Comparison of ENCODE assay signal across 8 cellular contexts in the genomic region with DNA sequence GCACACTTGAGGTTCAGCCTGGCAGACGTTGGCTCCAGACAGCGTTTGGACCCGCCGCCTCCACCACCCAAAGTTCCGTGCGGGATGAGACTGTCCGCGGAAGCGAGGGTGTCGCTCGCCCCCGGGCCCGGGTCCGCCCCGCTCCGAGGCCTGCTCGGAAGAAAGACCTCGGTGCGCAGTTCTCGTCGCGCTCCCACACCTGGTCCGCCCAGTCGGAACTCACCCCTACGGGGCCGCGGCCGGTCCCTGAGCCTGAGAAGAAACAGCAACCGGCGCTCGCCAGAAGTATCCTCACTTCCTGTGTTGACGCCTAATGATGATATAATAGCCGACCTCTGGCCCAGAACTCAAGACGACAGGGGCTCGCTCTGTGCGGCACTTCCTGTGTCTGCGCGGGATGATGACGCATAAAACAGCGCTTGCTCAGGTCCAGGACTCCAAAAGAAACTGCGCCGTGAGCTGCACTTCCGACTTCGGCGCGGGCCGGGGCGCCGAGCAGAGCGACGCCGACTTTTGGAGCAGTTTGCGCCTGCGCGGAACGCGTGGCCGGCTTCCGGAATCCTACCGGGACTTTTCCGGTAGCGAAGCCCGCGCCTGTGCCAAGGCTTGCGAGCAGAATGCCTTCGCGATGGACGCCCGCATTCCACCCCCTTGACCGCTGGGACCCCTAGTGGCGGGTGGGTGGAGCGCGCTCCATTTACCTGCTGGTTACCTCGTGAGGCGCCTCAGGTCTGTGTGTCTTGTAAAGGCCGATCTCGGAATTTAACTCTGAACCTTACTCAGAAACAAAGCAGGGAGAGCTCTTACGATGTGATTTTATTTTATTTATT. TPM values are rescaled to one million over a fixed set of nuclear protein-coding genes. Genes with fewer than 3 reads are reported as not detected.
DNase-seq lines count a peak whose midpoint lies in the region; ATAC-seq, FAIRE-seq and TF ChIP-seq lines count a peak whose summit lies in the region.
"Not testable (repeated sequence)": the region's sequence is repeated elsewhere in the genome, so short reads cannot be mapped to it uniquely, and the experiment has no call there.

A gene (minus strand): TSS at position 323 of the 830 bp plus-strand sequence. CDS start 1,539 bp downstream, outside the sequence.

- peak; percentile 45 for DNase-seq in 8988T
- peak; percentile 40 for DNase-seq in NCI-H2107 treated with DMSO at 0.1 percent for 48 hours (lab: John Stamatoyannopoulos, UW; ENCODE audit: unreplicated experiment)
- peak; percentile 98 to 99 (median 98) for DNase-seq in body of pancreas
- DNase-seq in iPS DF 6.9 (ENCODE audit: low read depth, low spot score), result peak; percentile 96
- peak; percentile 98 for DNase-seq in skeletal muscle cell (ENCODE audit: low read depth)

- ATAC-seq in GM18517 (IDR thresholded peaks at IDR 0.05; ENCODE audit: unreplicated experiment), result peak; percentile 81
- peak; percentile 91 for ATAC-seq in HG03060 (IDR thresholded peaks at IDR 0.05; ENCODE audit: low read depth, unreplicated experiment)
- ATAC-seq in body of pancreas, result peak; percentile 96

- TF ChIP-seq POLR2A in body of pancreas (IDR thresholded peaks at IDR 0.05), result peak; percentile 54 to 80 (median 79)

- H3K27ac ChIP-seq in body of pancreas, result peak within 1 kb of the TSS; percentile 62 to 92 (median 77)
- not testable (repeated sequence) for H3K27ac ChIP-seq in iPS DF 6.9 (ENCODE audit: low read length)

- TF ChIP-seq CTCF in body of pancreas (IDR thresholded peaks at IDR 0.05), result peak in 6 of 7 experiments; percentile 16 to 56 (median 44)

- H3K4me3 ChIP-seq in body of pancreas (peak within 1 kb of the TSS in 1 of 2 donors; percentile 41), iPS DF 6.9 (ENCODE audit: low read length) (peak within 1 kb of the TSS; percentile 84; the same call in 1 of the 2 replicates), skeletal muscle cell (ENCODE audit: low read depth, low read length) (peak within 1 kb of the TSS; percentile 60)

- FAIRE-seq in TTC549 (lab: Jason Lieb, UNC), result peak; percentile 90

- 0 to 1% methylated on average over 4 to 50 of the region's 78 CpGs for WGBS in body of pancreas, 2 donors
- no CpG with 5 or more reads among the region's 78 CpGs for WGBS in iPS DF 6.9 (ENCODE audit: insufficient coverage, insufficient read length)

- intact Hi-C loops in body of pancreas (cut with DNase I), result not testable (repeated sequence)

- H3K27me3 ChIP-seq in body of pancreas; iPS DF 6.9 (ENCODE audit: control insufficient read depth, insufficient read depth, low read length): not testable (repeated sequence)

- not testable (repeated sequence) for H3K9me3 ChIP-seq in body of pancreas; iPS DF 6.9 (ENCODE audit: control insufficient read depth, insufficient read depth, low read length)

- not testable (repeated sequence) for H3K36me3 ChIP-seq in body of pancreas (replicated peaks in 1 of 2; ENCODE audit: insufficient read depth in 1 of 2, low read depth in 2 of 2); iPS DF 6.9 (ENCODE audit: control insufficient read depth, insufficient read depth, low read length)

- peaks cover 17% of the 10 kb centered on the region for H3K4me1 ChIP-seq in body of pancreas
- not testable (repeated sequence) for H3K4me1 ChIP-seq in iPS DF 6.9 (ENCODE audit: control insufficient read depth, insufficient read depth, low read length)

RNA-seq across cellular contexts. Expression of the gene that starts here (rescaled TPM):
- total RNA-seq in body of pancreas, result 10 to 100 TPM; 35.8 to 38.9 TPM

Comparison
In these comparisons a context has a peak if more than half of its experiments do, and no peak if none do; other contexts are left out.
1. DNase-seq: peak in every context shown above with its lines; median percentile 98 in body of pancreas; 98 in skeletal muscle cell; 96 in iPS DF 6.9; 45 in 8988T; 40 in NCI-H2107 treated with DMSO at 0.1 percent for 48 hours.